16 cellular contexts compared by ENCODE assay signal in the genomic region with DNA sequence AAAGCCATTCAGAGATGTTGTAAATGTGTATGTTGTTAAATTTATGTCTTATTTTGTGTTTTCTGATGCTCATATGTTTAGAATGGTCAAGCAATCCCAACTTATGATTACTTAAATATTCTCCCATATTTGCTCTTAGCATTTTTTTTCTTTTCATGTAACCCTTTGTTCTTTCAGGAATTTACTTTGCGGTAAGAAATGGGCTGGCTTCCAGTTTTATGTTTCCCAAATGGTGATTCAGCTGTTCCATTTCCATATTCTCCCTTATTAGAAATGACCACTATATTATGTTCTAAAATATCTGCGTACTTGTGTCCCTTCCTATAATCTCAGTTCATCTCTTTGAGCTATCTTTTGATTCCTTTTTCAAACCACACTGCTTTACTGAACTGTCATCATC.
"Had no signal": no experiment of that assay in that cellular context is flagged by ENCODE, and none has a peak within 500 bp of the region (broad histone marks: within the 10 kb centered on the region; RNA-seq: fewer than 3 reads in every experiment).

No MANE protein-coding gene starts in this region.

- ATAC-seq: stimulated activated naive CD8-positive, alpha-beta T cell treated with anti-CD3 and anti-CD28 coated beads, Interleukin-15, amount 100 ng/mL, for 72 hours; T-cell; upper lobe of right lung had no signal

- DNase-seq: activated CD4-positive, alpha-beta T cell treated with anti-CD3 and anti-CD28 coated beads for 4 hours; activated naive CD4-positive, alpha-beta T cell treated with anti-CD3 and anti-CD28 coated beads, Interleukin-2, amount 50 U/mL, for 16 hours; adrenal gland; hippocampal formation; midbrain; naive B cell; stimulated activated CD4-positive, alpha-beta T cell treated with anti-CD3 and anti-CD28 coated beads, Interleukin-15, amount 100 ng/mL, for 24 hours; stimulated activated CD4-positive, alpha-beta T cell treated with anti-CD3 and anti-CD28 coated beads, Interleukin-4, amount 100 ng/mL, for 24 hours; stimulated activated naive CD8-positive, alpha-beta T cell treated with anti-CD3 and anti-CD28 coated beads, Interleukin-15, amount 100 ng/mL, for 72 hours; T-cell; testis; upper lobe of right lung; WERI-Rb-1 had no signal

- H3K36me3 ChIP-seq: adrenal gland, cardiac muscle cell, upper lobe of right lung, WERI-Rb-1 had no signal

- H2AFZ ChIP-seq: parathyroid adenoma had no signal

- H3K4me3 Mint-ChIP-seq: naive B cell; stimulated activated naive CD8-positive, alpha-beta T cell treated with anti-CD3 and anti-CD28 coated beads, Interleukin-15, amount 100 ng/mL, for 72 hours; T-cell had no signal

- H3K9me3 ChIP-seq: adrenal gland, testis, upper lobe of right lung had no signal

- H3K79me2 ChIP-seq: parathyroid adenoma had no signal

- H3K27ac ChIP-seq: adrenal gland, cardiac muscle cell, parathyroid adenoma, testis, upper lobe of right lung, WERI-Rb-1 had no signal

- H3K4me1 ChIP-seq: adrenal gland, parathyroid adenoma, testis, upper lobe of right lung had no signal

- H3K9ac ChIP-seq: parathyroid adenoma had no signal

- H3K4me3 ChIP-seq: adrenal gland, cardiac muscle cell, testis, upper lobe of right lung had no signal

- H3K9me3 Mint-ChIP-seq: activated T-helper 2 cell treated with anti-CD3 and anti-CD28 coated beads, Interferon-gamma antibody, Interleukin-2, Interleukin-4, amounts not matched to agents 10 μg/mL and 5 μg/mL and 100 μg/mL, durations not matched to agents 14 hours and 24 hours and 36 hours; naive B cell; stimulated activated naive CD8-positive, alpha-beta T cell treated with anti-CD3 and anti-CD28 coated beads, Interleukin-15, amount 100 ng/mL, for 72 hours; T-cell had no signal

- H3K4me1 Mint-ChIP-seq: naive B cell; stimulated activated naive CD8-positive, alpha-beta T cell treated with anti-CD3 and anti-CD28 coated beads, Interleukin-15, amount 100 ng/mL, for 72 hours had no signal

- H3K27me3 ChIP-seq: adrenal gland, cardiac muscle cell, testis, upper lobe of right lung had no signal

- H3K36me3 Mint-ChIP-seq: naive B cell had no signal

- H3K27me3 Mint-ChIP-seq: naive B cell; stimulated activated naive CD8-positive, alpha-beta T cell treated with anti-CD3 and anti-CD28 coated beads, Interleukin-15, amount 100 ng/mL, for 72 hours; T-cell had no signal

- H3K27ac Mint-ChIP-seq: activated T-helper 2 cell treated with anti-CD3 and anti-CD28 coated beads, Interferon-gamma antibody, Interleukin-2, Interleukin-4, amounts not matched to agents 10 μg/mL and 5 μg/mL and 100 μg/mL, durations not matched to agents 14 hours and 24 hours and 36 hours; naive B cell; stimulated activated naive CD8-positive, alpha-beta T cell treated with anti-CD3 and anti-CD28 coated beads, Interleukin-15, amount 100 ng/mL, for 72 hours; T-cell had no signal
